8 cellular contexts compared by ENCODE assay signal in the genomic region with DNA sequence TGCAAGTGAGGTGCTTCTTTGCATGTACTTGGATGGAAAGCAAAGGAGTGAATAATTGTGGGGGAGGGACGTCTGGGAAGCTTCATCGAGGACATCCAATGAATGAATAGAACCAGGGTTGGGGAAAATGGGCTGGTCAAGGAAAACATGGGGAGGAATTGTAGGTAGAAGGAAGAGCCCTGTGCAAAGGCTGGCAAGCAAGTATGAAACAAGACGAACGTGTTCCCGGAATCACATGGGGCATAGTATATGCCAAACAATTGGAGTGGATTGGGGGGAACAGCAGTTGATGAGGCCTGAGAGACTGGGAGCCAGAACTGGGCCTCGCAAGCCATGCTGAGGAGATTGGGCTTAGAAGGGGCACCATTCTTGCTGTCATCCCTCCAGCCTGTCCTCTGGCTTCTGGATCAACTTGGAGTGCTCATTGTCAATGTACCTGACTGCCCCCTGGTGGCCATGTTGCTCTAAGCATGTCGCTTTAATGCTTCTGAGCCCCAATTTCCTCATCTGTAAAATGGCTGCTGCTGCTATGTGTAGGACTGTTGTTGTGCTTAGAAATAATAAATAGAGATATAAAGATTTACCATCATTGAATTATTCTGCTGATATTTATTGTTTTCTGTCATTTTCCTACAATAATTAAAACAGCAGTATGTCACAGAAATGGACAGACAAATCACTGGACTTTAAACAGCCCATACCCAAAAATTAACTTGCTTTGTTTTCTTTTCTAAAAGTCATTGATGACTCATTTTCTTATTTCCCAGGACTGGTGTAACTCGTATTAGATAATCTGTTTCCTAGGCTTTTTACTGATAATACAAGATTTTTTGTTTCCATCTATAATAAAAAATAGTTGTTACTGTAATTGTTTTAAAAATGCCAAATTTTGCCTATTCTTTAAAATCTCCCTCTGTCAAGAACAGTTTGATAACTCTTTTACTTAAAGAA.
DNase-seq lines count a peak whose midpoint lies in the region; ATAC-seq, FAIRE-seq and TF ChIP-seq lines count a peak whose summit lies in the region.

No MANE protein-coding gene starts in this region.

- no peaks in the 10 kb centered on the region for H3K9me3 ChIP-seq in kidney (ENCODE audit: control insufficient read depth in 1 of 2, low read length in 2 of 2)

- no peak overlapping the region for H3K9ac ChIP-seq in kidney (ENCODE audit: low read length in 2 of 2)

- TF ChIP-seq CTCF in BJ (IDR thresholded peaks at IDR 0.05; ENCODE audit: insufficient read depth, low read depth, low read length) (peak; percentile 53), brain microvascular endothelial cell (IDR thresholded peaks at IDR 0.05; ENCODE audit: low read depth, low read length, missing control alignments) (peak; percentile 80), kidney (IDR thresholded peaks at IDR 0.05; ENCODE audit: borderline replicate concordance, extremely low read depth, insufficient read depth) (peak; percentile 64)

- POLR2A ChIA-PET in BJ (lab: Charles Lee), result no interaction called here

- peak; percentile 66 for ATAC-seq in GM21390 (IDR thresholded peaks at IDR 0.05; ENCODE audit: unreplicated experiment)
- ATAC-seq in GM18517 (IDR thresholded peaks at IDR 0.05; ENCODE audit: unreplicated experiment), result no peak

- in situ Hi-C loops in brain microvascular endothelial cell (cut with HindIII; ENCODE audit: low pct_ligation_motif_present, low sequenced_read_pairs), result no loop called here

- no peaks in the 10 kb centered on the region for H3K4me1 ChIP-seq in kidney (ENCODE audit: control insufficient read depth in 1 of 2, insufficient read depth in 1 of 2, low read depth in 1 of 2, low read length in 2 of 2)

- no peak for DNase-seq in BJ (ENCODE audit: low read depth)
- peak; percentile 53 to 61 for DNase-seq in NCI-H2081 (lab: John Stamatoyannopoulos, UW)
- DNase-seq in UCSD-AML1 (lab: John Stamatoyannopoulos, UW; ENCODE audit: unreplicated experiment), result peak; percentile 71
- DNase-seq in brain microvascular endothelial cell, result peak; percentile 84
- DNase-seq in kidney, result peak; percentile 75
- DNase-seq in stimulated activated CD4-positive, alpha-beta T cell treated with anti-CD3 and anti-CD28 coated beads, Interleukin-4, amount 100 ng/mL, for 4 hours, result peak; percentile 46 to 66

- H3K27ac ChIP-seq in brain microvascular endothelial cell, result peak overlapping the region; percentile 87
- H3K27ac ChIP-seq in kidney (ENCODE audit: low read depth in 2 of 2, low read length in 2 of 2), result no peak overlapping the region

- intact Hi-C loops in kidney (cut with DNase I), result no loop called here

- no peak for FAIRE-seq in kidney (lab: Jason Lieb, UNC)

- H3K4me3 ChIP-seq in BJ (ENCODE audit: low read depth, low read length), result no peak overlapping the region
- no peak overlapping the region for H3K4me3 ChIP-seq in brain microvascular endothelial cell (ENCODE audit: low read depth, low read length)
- no peak overlapping the region for H3K4me3 ChIP-seq in kidney (ENCODE audit: low read length in 2 of 2)

- H3K27me3 ChIP-seq in BJ (ENCODE audit: control insufficient read depth, insufficient read depth, low read length) (no peaks in the 10 kb centered on the region), brain microvascular endothelial cell (replicated peaks) (no peaks in the 10 kb centered on the region)

- CTCF ChIA-PET in BJ (lab: Yijun Ruan, JAX), result interaction anchor here (0.9 to 1.6 kb wide), 3 partner anchors 52 to 75 kb away, joined by 3 to 8 read pairs (median 6); a partner anchor contains a TSS

- H3K36me3 ChIP-seq in BJ (ENCODE audit: control insufficient read depth, insufficient read depth, low read length) (no peaks in the 10 kb centered on the region), brain microvascular endothelial cell (replicated peaks) (no peaks in the 10 kb centered on the region), kidney (ENCODE audit: control insufficient read depth in 1 of 2, insufficient read depth in 2 of 2, low read length in 2 of 2) (no peaks in the 10 kb centered on the region)
